8 cellular contexts compared by ENCODE assay signal in genomic region chr15:90934949-90935751, GRCh38. TPM values are rescaled to one million over a fixed set of nuclear protein-coding genes. Genes with fewer than 3 reads are reported as not detected.
A peak's percentile ranks its signal among the peaks of the same experiment; 100 is the strongest.
DNase-seq lines count a peak whose midpoint lies in the region; ATAC-seq and TF ChIP-seq lines count a peak whose summit lies in the region.

Gene UNC45A, plus strand, starts transcription at chr15:90935285. Its CDS starts 40 bp downstream, at chr15:90935325.

- no peak for TF ChIP-seq CTCF in A673 (conservative IDR thresholded peaks at IDR 0.05; ENCODE audit: low read depth, low read length)
- TF ChIP-seq CTCF in VCaP (conservative IDR thresholded peaks at IDR 0.05): no peak
- TF ChIP-seq CTCF in breast epithelium (IDR thresholded peaks at IDR 0.05): no peak
- TF ChIP-seq CTCF in smooth muscle cell (IDR thresholded peaks at IDR 0.05; ENCODE audit: borderline replicate concordance, insufficient read depth, poor library complexity, severe bottlenecking): no peak

- no peaks in the 10 kb centered on the region for H3K27me3 ChIP-seq in A673 (replicated peaks; ENCODE audit: insufficient read depth, low read depth, low read length, poor library complexity)
- no peaks in the 10 kb centered on the region for H3K27me3 ChIP-seq in breast epithelium
- H3K27me3 ChIP-seq in smooth muscle cell (ENCODE audit: low read depth): no peaks in the 10 kb centered on the region

- H3K9me3 ChIP-seq in A673 (ENCODE audit: low read depth, low read length, poor library complexity, severe bottlenecking) (no peaks in the 10 kb centered on the region), breast epithelium (no peaks in the 10 kb centered on the region), smooth muscle cell (replicated peaks; ENCODE audit: low read depth) (no peaks in the 10 kb centered on the region)

- ATAC-seq in GM18868 (IDR thresholded peaks at IDR 0.05; ENCODE audit: unreplicated experiment) (peak; percentile 62), HG03103 (IDR thresholded peaks at IDR 0.05; ENCODE audit: low read depth, unreplicated experiment) (peak; percentile 69)

- DNase-seq in A673 (ENCODE audit: low spot score): peak; percentile 94
- peak; percentile 93 for DNase-seq in NCI-H2171 treated with DMSO at 0.1 percent for 48 hours (lab: John Stamatoyannopoulos, UW)
- peak; percentile 87 to 90 for DNase-seq in breast epithelium (ENCODE audit: low spot score in 2 of 2)
- DNase-seq in iPS-NIHi11 (ENCODE audit: low spot score): peak; percentile 98
- peak; percentile 85 for DNase-seq in smooth muscle cell (lab: John Stamatoyannopoulos, UW; ENCODE audit: unreplicated experiment)

- H3K4me1 ChIP-seq in A673 (ENCODE audit: insufficient read depth, low read length, poor library complexity, severe bottlenecking): peaks cover 25% of the 10 kb centered on the region
- H3K4me1 ChIP-seq in breast epithelium: peaks cover 4 to 14% of the 10 kb centered on the region in 2 donors
- H3K4me1 ChIP-seq in smooth muscle cell (ENCODE audit: low read depth): peaks cover 6% of the 10 kb centered on the region

- peaks cover 12% of the 10 kb centered on the region for H3K79me2 ChIP-seq in smooth muscle cell (ENCODE audit: low read depth)

- TF ChIP-seq POLR2A in breast epithelium (IDR thresholded peaks at IDR 0.05): no peak

- H2AFZ ChIP-seq in smooth muscle cell (ENCODE audit: low read depth): peak within 1 kb of the TSS; percentile 95

- peaks cover 17% of the 10 kb centered on the region for H3K36me3 ChIP-seq in A673 (ENCODE audit: insufficient read depth, low read length, poor library complexity, severe bottlenecking)
- H3K36me3 ChIP-seq in breast epithelium: peaks cover 4% of the 10 kb centered on the region
- H3K36me3 ChIP-seq in smooth muscle cell (ENCODE audit: low read depth): no peaks in the 10 kb centered on the region

- BruUV-seq in A673 (replicated peaks; lab: Mats Ljungman, UMichigan): no TSS peak

- H4K20me1 ChIP-seq in smooth muscle cell (ENCODE audit: low read depth): peaks cover 5% of the 10 kb centered on the region

- H3F3A ChIP-seq in smooth muscle cell (ENCODE audit: low read depth): peaks cover 4% of the 10 kb centered on the region

- intact Hi-C loops in A673 (cut with micrococcal nuclease; ENCODE audit: unreplicated experiment): loop anchor here (1.0 to 10.0 kb wide), 3 partner anchors 20 to 790 kb away; no protein-coding TSS in a partner anchor
- intact Hi-C loops in breast epithelium (cut with DNase I; ENCODE audit: low total_unique reads): no loop called here

- CTCF ChIA-PET in A673 (lab: Charles Lee): interaction anchor here (0.6 to 1.7 kb wide), 9 partner anchors 12 to 337 kb away, joined by 4 to 17 read pairs (median 7); no protein-coding TSS in a partner anchor

- 3% methylated on average over 21 of the region's 65 CpGs for WGBS in smooth muscle cell (ENCODE audit: low lambda C conversion rate)

- H3K27ac ChIP-seq in A673 (ENCODE audit: low read depth, low read length, poor library complexity, severe bottlenecking): peak within 1 kb of the TSS; percentile 82
- peak within 1 kb of the TSS; percentile 94 for H3K27ac ChIP-seq in VCaP
- peak within 1 kb of the TSS; percentile 84 to 91 for H3K27ac ChIP-seq in breast epithelium
- peak within 1 kb of the TSS; percentile 39 for H3K27ac ChIP-seq in smooth muscle cell (ENCODE audit: low read depth)

- H3K9ac ChIP-seq in smooth muscle cell (ENCODE audit: low read depth): peak within 1 kb of the TSS; percentile 80

- H3K4me3 ChIP-seq in A673 (ENCODE audit: low read depth, low read length, poor library complexity, severe bottlenecking) (peak within 1 kb of the TSS; percentile 71), breast epithelium (peak within 1 kb of the TSS; percentile 65 to 93 (median 78)), smooth muscle cell (peak within 1 kb of the TSS; percentile 82)

- H3K4me2 ChIP-seq in smooth muscle cell: peak within 1 kb of the TSS; percentile 97

- POLR2A ChIA-PET in A673 (lab: Charles Lee; ENCODE audit: low non-redundant PET): interaction anchor here (0.6 kb wide), 2 partner anchors 9 to 22 kb away, joined by 3 to 11 read pairs; no protein-coding TSS in a partner anchor

RNA-seq across cellular contexts. Expression of gene UNC45A, which starts in this region (rescaled TPM):
- total RNA-seq in A673 (2021) (74.4 and 77.7 TPM in 2 replicates), breast epithelium (10 to 100 TPM; 52.4 to 65.0 (median 59.8) TPM), smooth muscle cell (43.6 and 57.5 TPM in 2 replicates)
- 66.6 and 68.4 TPM in 2 replicates for polyA plus RNA-seq in smooth muscle cell

Comparison
In these comparisons a context has a peak if more than half of its experiments do, and no peak if none do; other contexts are left out.
1. Peak in every context shown above with its lines: DNase-seq, ATAC-seq, H3K4me3 ChIP-seq and H3K27ac ChIP-seq.
2. H3K27ac ChIP-seq: peak in every context shown above with its lines; median percentile 94 in VCaP; 88 in breast epithelium; 82 in A673; 39 in smooth muscle cell.